In genomic region chr17:45753645-45754225, GRCh38 we compare ENCODE assay signal across 35 cellular contexts. TPM values are rescaled to one million over a fixed set of nuclear protein-coding genes. Genes with fewer than 3 reads are reported as not detected.
"Had no signal": no experiment of that assay in that cellular context is flagged by ENCODE, and none has a peak within 500 bp of the region (broad histone marks: within the 10 kb centered on the region; RNA-seq: fewer than 3 reads in every experiment).

No MANE protein-coding gene starts in this region.

- H3K4me3 Mint-ChIP-seq: activated CD4-positive, alpha-beta memory T cell treated with anti-CD3 and anti-CD28 coated beads, Interleukin-2, amount 10 ng/mL, durations not matched to agents 7 days and 5 days; activated T-cell treated with anti-CD3 and anti-CD28 coated beads, Interleukin-2, amount 50 U/mL, for 72 hours; activated T-helper 17 cell treated with anti-CD3 and anti-CD28 coated beads, Interleukin-2, amount 50 U/mL, for 72 hours; brain had no signal

- H3K36me3 Mint-ChIP-seq: brain had no signal

- H3K36me3 ChIP-seq: SJCRH30, WERI-Rb-1 had no signal

- H3K4me1 Mint-ChIP-seq: activated CD4-positive, alpha-beta memory T cell treated with anti-CD3 and anti-CD28 coated beads, Interleukin-2, amount 10 ng/mL, durations not matched to agents 7 days and 5 days; activated T-helper 17 cell treated with anti-CD3 and anti-CD28 coated beads, Interleukin-2, amount 50 U/mL, for 72 hours had no signal

- H3K4me3 ChIP-seq: SJCRH30, SK-N-MC had no signal

- ATAC-seq: activated T-cell treated with anti-CD3 and anti-CD28 coated beads, Interleukin-2, amount 50 U/mL, for 72 hours; activated T-helper 17 cell treated with anti-CD3 and anti-CD28 coated beads, Interleukin-2, amount 50 U/mL, for 72 hours; Panc1 had no signal

- H3K9ac ChIP-seq: KMS-11 had no signal

- FAIRE-seq: bronchial epithelial cell had no signal

- H3K4me1 ChIP-seq: SJCRH30 had no signal

- DNase-seq: activated CD4-positive, alpha-beta memory T cell treated with anti-CD3 and anti-CD28 coated beads, Interleukin-2, amount 10 ng/mL, durations not matched to agents 7 days and 5 days; activated CD4-positive, alpha-beta T cell treated with anti-CD3 and anti-CD28 coated beads for 1 hour; activated CD4-positive, alpha-beta T cell treated with anti-CD3 and anti-CD28 coated beads for 48 hours; activated CD4-positive, CD25-positive, alpha-beta regulatory T cell; activated effector memory CD4-positive, alpha-beta T cell treated with anti-CD3 and anti-CD28 coated beads, Interleukin-2, amount 50 U/mL, for 16 hours; activated naive CD4-positive, alpha-beta T cell; activated naive CD4-positive, alpha-beta T cell treated with anti-CD3 and anti-CD28 coated beads, Interleukin-2, amount 50 U/mL, for 16 hours; activated T-cell treated with anti-CD3 and anti-CD28 coated beads, Interleukin-2, amount 50 U/mL, for 1 hour; activated T-cell treated with anti-CD3 and anti-CD28 coated beads, Interleukin-2, amount 50 U/mL, for 72 hours; anterior cingulate cortex; central memory CD4-positive, alpha-beta T cell; MM.1S; MV-4-11; NCI-H1092; NCI-H1436 treated with DMSO at 0.1 percent for 48 hours; NCI-H1694 treated with DMSO at 0.1 percent for 48 hours; NCI-H2029; NCI-H345; NCI-H524 treated with DMSO at 0.1 percent for 48 hours; SHP77; SJCRH30; T1000; WERI-Rb-1 had no signal

- H3K9me3 Mint-ChIP-seq: activated CD4-positive, alpha-beta memory T cell treated with anti-CD3 and anti-CD28 coated beads, Interleukin-2, amount 10 ng/mL, durations not matched to agents 7 days and 5 days; activated T-cell treated with anti-CD3 and anti-CD28 coated beads, Interleukin-2, amount 50 U/mL, for 72 hours; activated T-helper 17 cell treated with anti-CD3 and anti-CD28 coated beads, Interleukin-2, amount 50 U/mL, for 72 hours; brain had no signal

- H3K27ac Mint-ChIP-seq: activated CD4-positive, alpha-beta memory T cell treated with anti-CD3 and anti-CD28 coated beads, Interleukin-2, amount 10 ng/mL, durations not matched to agents 7 days and 5 days; activated T-cell treated with anti-CD3 and anti-CD28 coated beads, Interleukin-2, amount 50 U/mL, for 72 hours; activated T-helper 17 cell treated with anti-CD3 and anti-CD28 coated beads, Interleukin-2, amount 50 U/mL, for 72 hours; brain had no signal

- H3K27ac ChIP-seq: KMS-11, SJCRH30, SK-N-MC, WERI-Rb-1 had no signal

- H3K4me2 ChIP-seq: KMS-11 had no signal

- H3K9me3 ChIP-seq: SJCRH30 had no signal

RNA-seq across cellular contexts. Expression of gene CRHR1, which starts 30.4 kb away (rescaled TPM):
- total RNA-seq: activated CD4-positive, alpha-beta memory T cell treated with anti-CD3 and anti-CD28 coated beads, Interleukin-2, amount 10 ng/mL, durations not matched to agents 7 days and 5 days; activated CD8-positive, alpha-beta memory T cell treated with anti-CD3 and anti-CD28 coated beads for 36 hours; activated T-cell treated with anti-CD3 and anti-CD28 coated beads, Interleukin-2, amount 50 U/mL, for 72 hours; bronchial epithelial cell; LHCN-M2; NCI-H460; RPMI7951; SJCRH30; T-helper 1 cell treated with Interleukin-12 subunit alpha and Interleukin-12 subunit beta and Interleukin-4 antibody, amounts not matched to agents 30 ng/mL and 1 ng/mL, for 36 hours; T-helper 2 cell treated with Interferon-gamma antibody and Interleukin-4, amounts not matched to agents 100 ng/mL and 5 ng/mL, for 36 hours had no signal
